1 cellular context compared by ENCODE assay signal in the genomic region with DNA sequence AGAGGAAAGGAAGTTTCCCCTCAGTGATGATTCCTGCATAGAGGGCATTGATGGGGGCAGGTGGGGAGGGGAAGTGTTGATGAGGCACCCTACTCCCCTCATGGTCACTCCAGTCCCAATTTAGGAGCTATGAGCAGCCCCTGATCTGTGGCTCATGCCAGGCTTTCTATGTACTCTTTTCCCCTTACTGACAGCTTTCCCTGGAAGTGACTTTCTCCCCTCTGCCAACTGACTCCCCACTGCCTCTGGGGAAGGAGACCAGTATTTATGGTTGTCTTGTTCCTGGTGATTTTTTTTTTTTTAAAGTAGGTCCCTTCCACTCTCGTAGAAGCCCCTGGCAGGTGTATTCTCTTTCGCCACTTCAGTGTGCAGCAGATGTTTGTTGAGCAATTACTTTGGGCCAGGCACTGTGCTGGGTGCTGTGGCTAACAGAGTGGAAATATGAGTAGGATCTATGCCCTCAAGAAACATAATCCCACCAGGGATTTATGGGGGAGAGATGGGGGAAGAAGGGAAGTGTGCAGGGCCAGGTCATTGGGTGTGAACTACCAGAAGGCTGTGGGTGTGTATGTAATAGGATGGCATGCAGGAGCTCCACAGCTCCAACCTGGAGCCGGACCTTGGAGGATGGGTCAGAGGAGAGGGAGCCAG.
TF ChIP-seq lines count a peak whose summit lies in the region.

No MANE protein-coding gene starts in this region.

TF ChIP-seq in GM23338, 12 proteins besides CTCF, POLR2A, EP300 and RAD21 (continued from another document):
- TF ChIP-seq, protein P1, sequence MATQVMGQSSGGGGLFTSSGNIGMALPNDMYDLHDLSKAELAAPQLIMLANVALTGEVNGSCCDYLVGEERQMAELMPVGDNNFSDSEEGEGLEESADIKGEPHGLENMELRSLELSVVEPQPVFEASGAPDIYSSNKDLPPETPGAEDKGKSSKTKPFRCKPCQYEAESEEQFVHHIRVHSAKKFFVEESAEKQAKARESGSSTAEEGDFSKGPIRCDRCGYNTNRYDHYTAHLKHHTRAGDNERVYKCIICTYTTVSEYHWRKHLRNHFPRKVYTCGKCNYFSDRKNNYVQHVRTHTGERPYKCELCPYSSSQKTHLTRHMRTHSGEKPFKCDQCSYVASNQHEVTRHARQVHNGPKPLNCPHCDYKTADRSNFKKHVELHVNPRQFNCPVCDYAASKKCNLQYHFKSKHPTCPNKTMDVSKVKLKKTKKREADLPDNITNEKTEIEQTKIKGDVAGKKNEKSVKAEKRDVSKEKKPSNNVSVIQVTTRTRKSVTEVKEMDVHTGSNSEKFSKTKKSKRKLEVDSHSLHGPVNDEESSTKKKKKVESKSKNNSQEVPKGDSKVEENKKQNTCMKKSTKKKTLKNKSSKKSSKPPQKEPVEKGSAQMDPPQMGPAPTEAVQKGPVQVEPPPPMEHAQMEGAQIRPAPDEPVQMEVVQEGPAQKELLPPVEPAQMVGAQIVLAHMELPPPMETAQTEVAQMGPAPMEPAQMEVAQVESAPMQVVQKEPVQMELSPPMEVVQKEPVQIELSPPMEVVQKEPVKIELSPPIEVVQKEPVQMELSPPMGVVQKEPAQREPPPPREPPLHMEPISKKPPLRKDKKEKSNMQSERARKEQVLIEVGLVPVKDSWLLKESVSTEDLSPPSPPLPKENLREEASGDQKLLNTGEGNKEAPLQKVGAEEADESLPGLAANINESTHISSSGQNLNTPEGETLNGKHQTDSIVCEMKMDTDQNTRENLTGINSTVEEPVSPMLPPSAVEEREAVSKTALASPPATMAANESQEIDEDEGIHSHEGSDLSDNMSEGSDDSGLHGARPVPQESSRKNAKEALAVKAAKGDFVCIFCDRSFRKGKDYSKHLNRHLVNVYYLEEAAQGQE (IDR thresholded peaks at IDR 0.05; ENCODE audit: unreplicated experiment), result no peak
- TF ChIP-seq POLR2AphosphoS5 (IDR thresholded peaks at IDR 0.05; ENCODE audit: low read depth), result no peak
